Comparison of ENCODE assay signal across 29 cellular contexts in the genomic region with DNA sequence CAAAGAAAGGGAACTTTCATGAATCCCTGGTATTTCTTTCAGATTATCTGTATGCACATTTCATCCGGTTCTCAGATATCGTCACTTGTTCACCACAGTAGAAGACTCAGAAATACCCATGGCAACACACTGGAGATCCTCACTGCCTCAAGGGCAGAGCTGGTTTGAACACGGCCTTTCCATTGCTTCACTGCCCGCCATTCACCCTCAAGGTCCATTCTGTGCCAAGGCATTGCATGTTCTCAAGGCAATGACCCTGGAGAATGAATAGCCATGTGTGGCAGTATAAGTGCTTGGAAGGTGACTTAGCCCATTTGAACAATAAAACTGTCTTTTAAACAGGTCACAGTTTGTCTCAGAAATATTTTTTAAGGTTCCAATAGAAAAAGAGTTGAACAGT.
"Had no signal": no experiment of that assay in that cellular context is flagged by ENCODE, and none has a peak within 500 bp of the region (broad histone marks: within the 10 kb centered on the region; RNA-seq: fewer than 3 reads in every experiment).

No MANE protein-coding gene starts in this region.

- H3K4me3 Mint-ChIP-seq: immature natural killer cell; memory B cell; naive thymus-derived CD4-positive, alpha-beta T cell; natural killer cell treated with Interleukin-12 subunit alpha and Interleukin-12 subunit beta and Interleukin-15 and Interleukin-18, amount 100 ng/mL, for 72 hours; stimulated activated naive CD8-positive, alpha-beta T cell treated with anti-CD3 and anti-CD28 coated beads, Interleukin-15, Interleukin-2, amounts not matched to agents 100 ng/mL and 50 ng/mL, for 24 hours; type B pancreatic cell had no signal

- H3K4me1 ChIP-seq: left ventricle myocardium inferior, suprapubic skin, tibial artery, vagina had no signal

- H3K4me3 ChIP-seq: left ventricle myocardium inferior, lung, mucosa of descending colon, ovary, skin epidermis, suprapubic skin, thoracic aorta, tibial artery, vagina had no signal

- FAIRE-seq: islet of Langerhans, kidney had no signal

- H3K36me3 Mint-ChIP-seq: immature natural killer cell, memory B cell, type B pancreatic cell had no signal

- DNase-seq: hypothalamus; immature natural killer cell; kidney; left colon; left ventricle myocardium inferior; midbrain; mucosa of descending colon; naive thymus-derived CD4-positive, alpha-beta T cell; ovary; retina; right cardiac atrium; stimulated activated CD4-positive, alpha-beta T cell treated with anti-CD3 and anti-CD28 coated beads, Interleukin-12 subunit alpha, Interleukin-12 subunit beta, amount 100 ng/mL, for 4 hours; stimulated activated CD4-positive, alpha-beta T cell treated with anti-CD3 and anti-CD28 coated beads, Interleukin-15, amount 100 ng/mL, for 24 hours; stimulated activated CD4-positive, alpha-beta T cell treated with anti-CD3 and anti-CD28 coated beads, Interleukin-2, amount 100 ng/mL, for 24 hours; stimulated activated CD4-positive, alpha-beta T cell treated with anti-CD3 and anti-CD28 coated beads, Interleukin-4, amount 100 ng/mL, for 1 hour; stimulated activated naive CD4-positive, alpha-beta T cell; tibial artery had no signal

- H3K27ac ChIP-seq: left ventricle myocardium inferior, ovary, skin epidermis, suprapubic skin, thoracic aorta, tibial artery, vagina had no signal

- H3K4me1 Mint-ChIP-seq: immature natural killer cell, memory B cell had no signal

- H3K27me3 ChIP-seq: ovary, suprapubic skin, tibial artery, vagina had no signal

- H3K27ac Mint-ChIP-seq: immature natural killer cell; memory B cell; naive thymus-derived CD4-positive, alpha-beta T cell; natural killer cell treated with Interleukin-12 subunit alpha and Interleukin-12 subunit beta and Interleukin-15 and Interleukin-18, amount 100 ng/mL, for 72 hours; progenitor cell of endocrine pancreas; stimulated activated naive CD8-positive, alpha-beta T cell treated with anti-CD3 and anti-CD28 coated beads, Interleukin-15, Interleukin-2, amounts not matched to agents 100 ng/mL and 50 ng/mL, for 24 hours; type B pancreatic cell had no signal

- H3K9me3 Mint-ChIP-seq: memory B cell; stimulated activated naive CD8-positive, alpha-beta T cell treated with anti-CD3 and anti-CD28 coated beads, Interleukin-15, Interleukin-2, amounts not matched to agents 100 ng/mL and 50 ng/mL, for 24 hours; type B pancreatic cell had no signal

- ATAC-seq: left colon; mucosa of descending colon; naive thymus-derived CD4-positive, alpha-beta T cell; natural killer cell treated with Interleukin-12 subunit alpha and Interleukin-12 subunit beta and Interleukin-15 and Interleukin-18, amount 100 ng/mL, for 72 hours; right cardiac atrium; sciatic nerve had no signal

- H3K36me3 ChIP-seq: left ventricle myocardium inferior, ovary, suprapubic skin, thoracic aorta, tibial artery, vagina had no signal

- H3K27me3 Mint-ChIP-seq: memory B cell; naive thymus-derived CD4-positive, alpha-beta T cell; natural killer cell treated with Interleukin-12 subunit alpha and Interleukin-12 subunit beta and Interleukin-15 and Interleukin-18, amount 100 ng/mL, for 72 hours; progenitor cell of endocrine pancreas; stimulated activated naive CD8-positive, alpha-beta T cell treated with anti-CD3 and anti-CD28 coated beads, Interleukin-15, Interleukin-2, amounts not matched to agents 100 ng/mL and 50 ng/mL, for 24 hours; type B pancreatic cell had no signal

- H3K9me3 ChIP-seq: left ventricle myocardium inferior, mucosa of descending colon, ovary, suprapubic skin, thoracic aorta, tibial artery, vagina had no signal
